ENCODE assay signal across 16 cellular contexts in the genomic region with DNA sequence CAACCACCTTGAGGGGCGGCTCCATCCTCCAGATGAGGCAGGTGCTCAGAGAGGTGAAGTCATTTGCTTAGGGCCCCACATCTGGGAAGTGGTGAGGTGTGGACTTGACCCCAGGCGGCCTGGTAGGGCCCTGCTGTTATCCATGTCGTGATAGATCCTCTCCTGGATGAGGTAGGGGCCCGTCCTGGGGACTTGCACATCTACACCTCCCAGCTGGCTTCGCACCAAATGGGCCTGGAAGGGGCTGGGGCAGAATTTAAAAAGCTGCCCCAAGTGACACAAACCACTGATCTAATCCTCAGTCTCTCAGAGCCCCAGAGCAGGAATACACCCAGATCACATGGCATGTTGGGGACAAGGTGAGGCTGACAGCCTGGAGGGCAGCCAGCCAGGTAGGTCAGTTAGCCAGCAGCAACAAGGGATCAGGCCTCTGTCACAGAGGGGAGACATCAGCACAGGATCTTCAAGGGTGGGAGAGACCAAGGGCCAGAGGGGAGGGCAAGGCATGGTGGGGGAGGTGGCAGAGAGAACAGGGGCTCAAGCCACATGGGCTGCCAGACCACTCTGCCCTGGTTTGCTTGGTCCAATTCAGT. TPM values are rescaled to one million over a fixed set of nuclear protein-coding genes. Genes with fewer than 3 reads are reported as not detected.
DNase-seq lines count a peak whose midpoint lies in the region; ATAC-seq and TF ChIP-seq lines count a peak whose summit lies in the region.
"Had no signal": no experiment of that assay in that cellular context is flagged by ENCODE, and none has a peak within 500 bp of the region (broad histone marks: within the 10 kb centered on the region; RNA-seq: fewer than 3 reads in every experiment).

No MANE protein-coding gene starts in this region.

- peaks cover 56 to 100% (median 100%) of the 10 kb centered on the region in 10 experiments for H3K4me1 ChIP-seq in BLaER1 treated with 17β-estradiol and CSF1 and Interleukin-3, amounts not matched to agents 10 nM and 100 nM
- H3K4me1 ChIP-seq in NT2/D1 (ENCODE audit: insufficient read depth, insufficient read length) = peaks cover 29% of the 10 kb centered on the region
- H3K4me1 ChIP-seq in CD8-positive, alpha-beta memory T cell (ENCODE audit: insufficient read depth, low read length) = no peaks in the 10 kb centered on the region

- peaks cover 7 to 11% of the 10 kb centered on the region in 2 donors for H3K4me1 Mint-ChIP-seq in effector memory CD8-positive, alpha-beta T cell (ENCODE audit: low read depth in 2 of 2)
- H3K4me1 Mint-ChIP-seq in neural crest cell = peaks cover 32% of the 10 kb centered on the region
- peaks cover 4% of the 10 kb centered on the region for H3K4me1 Mint-ChIP-seq in activated CD8-positive, alpha-beta memory T cell treated with anti-CD3 and anti-CD28 coated beads, Interleukin-2, amount 10 ng/mL, durations not matched to agents 7 days and 5 days
- H3K4me1 Mint-ChIP-seq in CD8-positive, alpha-beta memory T cell = peaks cover 0 to 6% (median 0%) of the 10 kb centered on the region in 3 donors

- H4K20me1 ChIP-seq in BLaER1 treated with 17β-estradiol and CSF1 and Interleukin-3, amounts not matched to agents 10 nM and 100 nM = peaks cover 0 to 100% (median 97%) of the 10 kb centered on the region in 11 experiments; a peak in 18 of 22 replicates

- peaks cover 10% of the 10 kb centered on the region for H3K36me3 Mint-ChIP-seq in effector memory CD8-positive, alpha-beta T cell (ENCODE audit: insufficient read depth)
- H3K36me3 Mint-ChIP-seq in neural crest cell (ENCODE audit: low read depth) = no peaks in the 10 kb centered on the region
- peaks cover 8% of the 10 kb centered on the region for H3K36me3 Mint-ChIP-seq in activated CD8-positive, alpha-beta memory T cell treated with anti-CD3 and anti-CD28 coated beads, Interleukin-2, amount 10 ng/mL, durations not matched to agents 7 days and 5 days
- peaks cover 0 to 1% (median 1%) of the 10 kb centered on the region in 3 donors for H3K36me3 Mint-ChIP-seq in CD8-positive, alpha-beta memory T cell

- H3K36me3 ChIP-seq in BLaER1 treated with 17β-estradiol and CSF1 and Interleukin-3, amounts not matched to agents 10 nM and 100 nM = peaks cover 0 to 73% (median 52%) of the 10 kb centered on the region in 11 experiments; a peak in 16 of 22 replicates
- H3K36me3 ChIP-seq in NT2/D1 (ENCODE audit: insufficient read depth, insufficient read length, low read length) = peaks cover 100% of the 10 kb centered on the region
- no peaks in the 10 kb centered on the region for H3K36me3 ChIP-seq in CD8-positive, alpha-beta memory T cell (ENCODE audit: insufficient read depth, low read length)
- H3K36me3 ChIP-seq: suprapubic skin had no signal

- H3K4me2 ChIP-seq in BLaER1 treated with 17β-estradiol and CSF1 and Interleukin-3, amounts not matched to agents 10 nM and 100 nM = peak overlapping the region; percentile 75 to 99 (median 97); a peak in 21 of 22 replicates

- CTCF ChIA-PET in activated CD8-positive, alpha-beta memory T cell treated with anti-CD3 and anti-CD28 coated beads, Interleukin-2, amount 10 ng/mL, durations not matched to agents 7 days and 5 days (lab: Charles Lee) = interaction anchor here (1.5 kb wide), 1 partner anchor 78 kb away, joined by 6 read pairs; no protein-coding TSS in a partner anchor
- CTCF ChIA-PET in CD8-positive, alpha-beta memory T cell (lab: Charles Lee) = no interaction called here

- no peaks in the 10 kb centered on the region for H3K27me3 Mint-ChIP-seq in effector memory CD8-positive, alpha-beta T cell
- no peaks in the 10 kb centered on the region for H3K27me3 Mint-ChIP-seq in neural crest cell (ENCODE audit: low read depth)
- H3K27me3 Mint-ChIP-seq in activated CD8-positive, alpha-beta memory T cell treated with anti-CD3 and anti-CD28 coated beads, Interleukin-2, amount 10 ng/mL, durations not matched to agents 7 days and 5 days = no peaks in the 10 kb centered on the region
- H3K27me3 Mint-ChIP-seq in CD8-positive, alpha-beta memory T cell = no peaks in the 10 kb centered on the region
- H3K27me3 Mint-ChIP-seq: IgD-negative memory B cell had no signal

- TF ChIP-seq CTCF in neural crest cell (conservative IDR thresholded peaks at IDR 0.05) = no peak

- POLR2A ChIA-PET in CD8-positive, alpha-beta memory T cell (lab: Charles Lee) = no interaction called here

- DNase-seq in NT2/D1 (ENCODE audit: low read depth, low spot score) (no peak), neural crest cell (ENCODE audit: low read depth, low spot score) (no peak)
- DNase-seq in effector memory CD8-positive, alpha-beta T cell = no peak
- no peak for DNase-seq in activated CD4-positive, CD25-positive, alpha-beta regulatory T cell (lab: John Stamatoyannopoulos, UW)
- no peak for DNase-seq in activated CD8-positive, alpha-beta memory T cell treated with anti-CD3 and anti-CD28 coated beads, Interleukin-2, amount 10 ng/mL, durations not matched to agents 7 days and 5 days
- no peak for DNase-seq in CD8-positive, alpha-beta memory T cell
- no peak for DNase-seq in activated CD8-positive, alpha-beta memory T cell treated with anti-CD3 and anti-CD28 coated beads, Interleukin-2, amount 50 U/mL, for 4 hours
- DNase-seq: amygdala; hippocampal formation; kidney glomerular epithelial cell; NCI-H1092; OCI-M1; stimulated activated CD4-positive, alpha-beta T cell treated with anti-CD3 and anti-CD28 coated beads, Interleukin-4, amount 100 ng/mL, for 1 hour had no signal

- H3K9me3 Mint-ChIP-seq in effector memory CD8-positive, alpha-beta T cell = no peaks in the 10 kb centered on the region
- no peaks in the 10 kb centered on the region for H3K9me3 Mint-ChIP-seq in neural crest cell
- no peaks in the 10 kb centered on the region for H3K9me3 Mint-ChIP-seq in activated CD8-positive, alpha-beta memory T cell treated with anti-CD3 and anti-CD28 coated beads, Interleukin-2, amount 10 ng/mL, durations not matched to agents 7 days and 5 days (ENCODE audit: low read depth)
- no peaks in the 10 kb centered on the region for H3K9me3 Mint-ChIP-seq in CD8-positive, alpha-beta memory T cell
- H3K9me3 Mint-ChIP-seq: IgD-negative memory B cell had no signal

- H3K27ac ChIP-seq in BLaER1 treated with 17β-estradiol and CSF1 and Interleukin-3, amounts not matched to agents 10 nM and 100 nM = peak overlapping the region in 7 of 11 experiments; percentile 20 to 74 (median 68); a peak in 11 of 22 replicates
- H3K27ac ChIP-seq in CD8-positive, alpha-beta memory T cell (ENCODE audit: low read depth, low read length) = no peak overlapping the region
- H3K27ac ChIP-seq: suprapubic skin had no signal

- H3K9ac ChIP-seq in BLaER1 treated with 17β-estradiol and CSF1 and Interleukin-3, amounts not matched to agents 10 nM and 100 nM = peak overlapping the region in 9 of 11 experiments; percentile 7 to 66 (median 44); a peak in 9 of 22 replicates
- H3K9ac ChIP-seq in NT2/D1 (ENCODE audit: insufficient read length, low read depth) = peak overlapping the region; percentile 37

- ATAC-seq in effector memory CD8-positive, alpha-beta T cell (replicated peaks) = no peak
- ATAC-seq in activated CD8-positive, alpha-beta memory T cell treated with anti-CD3 and anti-CD28 coated beads, Interleukin-2, amount 10 ng/mL, durations not matched to agents 7 days and 5 days = no peak

- H3K4me3 Mint-ChIP-seq in effector memory CD8-positive, alpha-beta T cell = no peak overlapping the region
- H3K4me3 Mint-ChIP-seq in neural crest cell = no peak overlapping the region
- no peak overlapping the region for H3K4me3 Mint-ChIP-seq in activated CD8-positive, alpha-beta memory T cell treated with anti-CD3 and anti-CD28 coated beads, Interleukin-2, amount 10 ng/mL, durations not matched to agents 7 days and 5 days
- H3K4me3 Mint-ChIP-seq in CD8-positive, alpha-beta memory T cell = no peak overlapping the region

- no peaks in the 10 kb centered on the region for H3K27me3 ChIP-seq in BLaER1 treated with 17β-estradiol and CSF1 and Interleukin-3, amounts not matched to agents 10 nM and 100 nM
- no peaks in the 10 kb centered on the region for H3K27me3 ChIP-seq in NT2/D1 (ENCODE audit: insufficient read depth, insufficient read length)
- no peaks in the 10 kb centered on the region for H3K27me3 ChIP-seq in CD8-positive, alpha-beta memory T cell (ENCODE audit: insufficient read depth, low read length, poor library complexity, severe bottlenecking)
- H3K27me3 ChIP-seq: suprapubic skin had no signal

- H3K27ac Mint-ChIP-seq in effector memory CD8-positive, alpha-beta T cell = peak overlapping the region; percentile 47 to 68
- H3K27ac Mint-ChIP-seq in neural crest cell (ENCODE audit: unreplicated experiment) = peak overlapping the region; percentile 93
- no peak overlapping the region for H3K27ac Mint-ChIP-seq in activated CD8-positive, alpha-beta memory T cell treated with anti-CD3 and anti-CD28 coated beads, Interleukin-2, amount 10 ng/mL, durations not matched to agents 7 days and 5 days
- H3K27ac Mint-ChIP-seq in CD8-positive, alpha-beta memory T cell = peak overlapping the region in 1 of 8 donors; percentile 33
- H3K27ac Mint-ChIP-seq: IgD-negative memory B cell had no signal

- no peak overlapping the region for H3K4me3 ChIP-seq in BLaER1 treated with 17β-estradiol and CSF1 and Interleukin-3, amounts not matched to agents 10 nM and 100 nM
- no peak overlapping the region for H3K4me3 ChIP-seq in NT2/D1 (ENCODE audit: insufficient read length, low read depth)
- no peak overlapping the region for H3K4me3 ChIP-seq in CD8-positive, alpha-beta memory T cell (ENCODE audit: low read length)
- H3K4me3 ChIP-seq: suprapubic skin had no signal

- H3K9me3 ChIP-seq in BLaER1 treated with 17β-estradiol and CSF1 and Interleukin-3, amounts not matched to agents 10 nM and 100 nM (replicated peaks in 1 of 11) = no peaks in the 10 kb centered on the region
- H3K9me3 ChIP-seq in NT2/D1 (ENCODE audit: insufficient read depth, low read length) = no peaks in the 10 kb centered on the region
- H3K9me3 ChIP-seq in CD8-positive, alpha-beta memory T cell (ENCODE audit: low read length) = no peaks in the 10 kb centered on the region
- H3K9me3 ChIP-seq: suprapubic skin had no signal

RNA-seq across cellular contexts. Expression of a gene that starts 12.3 kb away (rescaled TPM):
- 49.7 and 59.5 TPM in 2 replicates for total RNA-seq in neural crest cell
- 10 to 100 TPM; 65.1 to 82.5 TPM for total RNA-seq in activated CD8-positive, alpha-beta memory T cell treated with anti-CD3 and anti-CD28 coated beads, Interleukin-2, amount 10 ng/mL, durations not matched to agents 7 days and 5 days
- 10 to 100 TPM; 48.7 to 49.7 TPM for total RNA-seq in CD8-positive, alpha-beta memory T cell
- polyA plus RNA-seq in CD8-positive, alpha-beta memory T cell = 2.7 TPM
